9 cellular contexts compared by ENCODE assay signal in genomic region chr17:81342700-81343070, GRCh38. TPM values are rescaled to one million over a fixed set of nuclear protein-coding genes. Genes with fewer than 3 reads are reported as not detected.
DNase-seq lines count a peak whose midpoint lies in the region; ATAC-seq and TF ChIP-seq lines count a peak whose summit lies in the region.
"Had no signal": no experiment of that assay in that cellular context is flagged by ENCODE, and none has a peak within 500 bp of the region (broad histone marks: within the 10 kb centered on the region; RNA-seq: fewer than 3 reads in every experiment).

No MANE protein-coding gene starts in this region.

- CTCF ChIA-PET in AG04449 (lab: Yijun Ruan, JAX): interaction anchor here (1.4 to 1.6 kb wide), 2 partner anchors 49 to 142 kb away, joined by 3 to 5 read pairs; no protein-coding TSS in a partner anchor

- H3K4me3 ChIP-seq in AG04449 (ENCODE audit: low read depth, low read length) (peak overlapping the region; percentile 93), NT2/D1 (ENCODE audit: insufficient read length, low read depth) (peak overlapping the region; percentile 71), epithelial cell of esophagus (ENCODE audit: low read length) (peak overlapping the region; percentile 88)

- H3K36me3 Mint-ChIP-seq in neural crest cell (ENCODE audit: low read depth): peaks cover 16% of the 10 kb centered on the region
- H3K36me3 Mint-ChIP-seq: activated naive CD8-positive, alpha-beta T cell had no signal

- H3K27ac Mint-ChIP-seq in neural crest cell (ENCODE audit: unreplicated experiment): peak overlapping the region; percentile 99

- H3K9ac ChIP-seq in NT2/D1 (ENCODE audit: insufficient read length, low read depth): peak overlapping the region; percentile 63

- H3K27me3 ChIP-seq in NT2/D1 (ENCODE audit: insufficient read depth, insufficient read length): peaks cover 61% of the 10 kb centered on the region

- no peak for ATAC-seq in GM18520 (IDR thresholded peaks at IDR 0.05; ENCODE audit: unreplicated experiment)

- H3K4me1 ChIP-seq in NT2/D1 (ENCODE audit: insufficient read depth, insufficient read length): peaks cover 26% of the 10 kb centered on the region

- peak overlapping the region; percentile 93 for H3K4me3 Mint-ChIP-seq in neural crest cell
- H3K4me3 Mint-ChIP-seq: activated naive CD8-positive, alpha-beta T cell had no signal

- H3K9me3 ChIP-seq in NT2/D1 (ENCODE audit: insufficient read depth, low read length): no peaks in the 10 kb centered on the region

- H3K4me1 Mint-ChIP-seq in neural crest cell: peaks cover 30% of the 10 kb centered on the region

- H3K9me3 Mint-ChIP-seq in neural crest cell: no peaks in the 10 kb centered on the region

- DNase-seq in AG04449 (ENCODE audit: low read depth, low spot score) (no peak), NT2/D1 (ENCODE audit: low read depth, low spot score) (no peak), epithelial cell of esophagus (ENCODE audit: low read depth) (peak; percentile 43), neural crest cell (ENCODE audit: low read depth, low spot score) (no peak), HuH-7 (ENCODE audit: low spot score) (no peak), mesenteric fat pad (ENCODE audit: low spot score) (no peak)
- no peak for DNase-seq in activated CD8-positive, alpha-beta memory T cell treated with anti-CD3 and anti-CD28 coated beads, Interleukin-2, amount 50 U/mL, for 48 hours

- H3K36me3 ChIP-seq in NT2/D1 (ENCODE audit: insufficient read depth, insufficient read length, low read length): no peaks in the 10 kb centered on the region

- POLR2A ChIA-PET in AG04449 (lab: Yijun Ruan, JAX): interaction anchor here (0.6 to 2.1 kb wide), 3 partner anchors 48 to 54 kb away, joined by 3 to 8 read pairs (median 4); partner anchors contain the start of genes BAHCC1 and SLC38A10

- H3K27me3 Mint-ChIP-seq in neural crest cell (ENCODE audit: low read depth): peaks cover 25% of the 10 kb centered on the region

- TF ChIP-seq CTCF in AG04449 (IDR thresholded peaks at IDR 0.05; ENCODE audit: insufficient read depth, low read length, missing control alignments) (no peak), epithelial cell of esophagus (IDR thresholded peaks at IDR 0.05; ENCODE audit: insufficient read depth, low read depth, low read length, missing control alignments) (no peak), neural crest cell (conservative IDR thresholded peaks at IDR 0.05) (no peak)

RNA-seq across cellular contexts. Expression of gene SLC38A10, which starts 47.6 kb away (rescaled TPM):
- total RNA-seq in neural crest cell (59.6 and 63.3 TPM in 2 replicates), mesenteric fat pad (88.0 TPM)

RNA-seq across cellular contexts. Expression of gene BAHCC1, which starts 52.6 kb away (rescaled TPM):
- total RNA-seq in neural crest cell (57.4 and 61.3 TPM in 2 replicates), mesenteric fat pad (11.0 TPM)
